In the genomic region with DNA sequence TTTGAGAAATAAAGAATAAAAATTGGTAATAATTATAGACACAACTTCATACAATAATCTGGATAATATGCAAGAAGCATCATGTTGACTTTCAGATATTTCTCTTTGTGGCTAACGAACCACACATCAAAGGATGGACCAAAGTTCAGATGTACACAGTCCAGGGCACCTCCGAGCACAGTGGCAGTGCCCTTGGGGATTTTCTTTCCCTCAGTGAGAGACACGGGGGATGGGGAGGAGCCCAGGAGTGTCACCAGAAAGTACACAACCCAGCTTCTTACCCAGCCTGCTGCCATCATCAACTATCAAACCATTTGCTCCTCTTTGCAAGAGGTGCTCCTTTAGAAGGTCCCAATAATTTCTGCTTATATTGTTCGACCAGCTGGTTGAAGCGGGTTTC, we compare ENCODE assay signal across 1 cellular context.
A peak's percentile ranks its signal among the peaks of the same experiment; 100 is the strongest.
TF ChIP-seq lines count a peak whose summit lies in the region.

No MANE protein-coding gene starts in this region.

TF ChIP-seq in HepG2, 621 proteins besides CTCF, POLR2A, EP300 and RAD21 (continued from another document):
- TF ChIP-seq NR2F6 (IDR thresholded peaks at IDR 0.05) = peak; percentile 27; the same call in 1 of the 2 replicates
- TF ChIP-seq NR2F6 (CRISPR knock-in tag; IDR thresholded peaks at IDR 0.05) = peak; percentile 62; the same call in 1 of the 2 replicates
- TF ChIP-seq NFIC (IDR thresholded peaks at IDR 0.05; ENCODE audit: low read length) = peak; percentile 78; the same call in 1 of the 2 replicates
- TF ChIP-seq, protein P1, sequence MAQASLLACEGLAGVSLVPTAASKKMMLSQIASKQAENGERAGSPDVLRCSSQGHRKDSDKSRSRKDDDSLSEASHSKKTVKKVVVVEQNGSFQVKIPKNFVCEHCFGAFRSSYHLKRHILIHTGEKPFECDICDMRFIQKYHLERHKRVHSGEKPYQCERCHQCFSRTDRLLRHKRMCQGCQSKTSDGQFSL (CRISPR knock-in tag; IDR thresholded peaks at IDR 0.05) = no peak
- no peak for TF ChIP-seq NFYC (CRISPR knock-in tag; IDR thresholded peaks at IDR 0.05)
- TF ChIP-seq REPIN1 (CRISPR knock-in tag; IDR thresholded peaks at IDR 0.05; ENCODE audit: borderline replicate concordance, low read depth) = no peak
- no peak for TF ChIP-seq SRF (IDR thresholded peaks at IDR 0.05; ENCODE audit: low read depth, low read length)
- no peak for TF ChIP-seq ZNF274 (CRISPR knock-in tag; IDR thresholded peaks at IDR 0.05)
